Comparison of ENCODE assay signal across 11 cellular contexts in the genomic region with DNA sequence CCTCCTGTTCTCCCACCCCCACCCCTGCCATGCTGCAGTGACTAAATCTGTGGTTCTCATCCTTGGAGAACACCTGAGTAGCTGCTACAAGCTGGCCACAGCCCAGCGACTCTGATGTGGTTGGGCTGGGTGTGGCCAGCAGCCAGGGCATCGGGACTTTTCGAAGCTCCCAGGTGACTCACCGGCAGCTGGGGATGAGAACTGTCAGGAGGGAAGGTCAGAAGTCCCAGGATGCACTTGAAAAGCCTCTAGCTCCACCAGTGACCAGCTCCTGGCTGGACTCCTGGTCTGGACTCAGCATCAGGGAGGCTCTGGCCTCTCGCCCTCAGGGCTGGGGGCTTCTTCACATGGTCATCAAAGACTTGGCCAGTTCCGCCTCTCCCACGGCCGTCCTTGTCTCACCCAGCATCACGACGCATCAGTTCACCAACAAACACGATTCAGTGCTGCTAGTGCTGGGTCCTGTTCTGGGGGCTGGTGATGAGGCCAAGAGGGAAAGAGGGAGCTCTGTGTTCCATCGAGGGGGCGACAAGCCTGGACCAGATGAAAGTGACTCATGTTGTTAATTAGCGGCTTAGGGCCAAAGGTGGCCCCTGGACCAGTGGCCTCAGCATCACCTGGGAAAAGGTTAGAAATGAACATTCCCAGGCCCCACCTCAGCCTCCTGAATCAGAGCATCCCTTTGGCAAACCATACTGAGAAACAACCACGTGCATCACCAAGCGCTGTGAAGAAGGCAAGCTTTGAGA. TPM values are rescaled to one million over a fixed set of nuclear protein-coding genes. Genes with fewer than 3 reads are reported as not detected.
DNase-seq lines count a peak whose midpoint lies in the region; ATAC-seq and TF ChIP-seq lines count a peak whose summit lies in the region.
"Had no signal": no experiment of that assay in that cellular context is flagged by ENCODE, and none has a peak within 500 bp of the region (broad histone marks: within the 10 kb centered on the region; RNA-seq: fewer than 3 reads in every experiment).

No MANE protein-coding gene starts in this region.

- peak; percentile 46 for DNase-seq in activated CD4-positive, alpha-beta T cell treated with anti-CD3 and anti-CD28 coated beads for 36 hours
- DNase-seq in activated CD4-positive, alpha-beta T cell treated with anti-CD3 and anti-CD28 coated beads, Interleukin-2, amount 10 ng/mL, durations not matched to agents 24 days and 14 days: no peak
- DNase-seq in RPMI7951 (ENCODE audit: low read depth): peak; percentile 61
- DNase-seq in fibroblast of mammary gland (ENCODE audit: low read depth): peak; percentile 78
- peak; percentile 48 for DNase-seq in stimulated activated naive B cell treated with anti-CD40 and anti-IgM and Interleukin-4, amounts not matched to agents 10 μg/mL and 1 μg/mL and 100 μg/mL, for 72 hours
- DNase-seq in dermis blood vessel endothelial cell: no peak
- DNase-seq in mesothelial cell of epicardium (ENCODE audit: low spot score in 2 of 2, unreplicated experiment in 2 of 2): no peak
- no peak for DNase-seq in NCI-H1105 (lab: John Stamatoyannopoulos, UW)
- DNase-seq: activated CD4-positive, alpha-beta T cell treated with anti-CD3 and anti-CD28 coated beads for 1 hour; effector memory CD8-positive, alpha-beta T cell; natural killer cell had no signal

- no peak for ATAC-seq in activated CD4-positive, alpha-beta T cell treated with anti-CD3 and anti-CD28 coated beads for 36 hours
- no peak for ATAC-seq in stimulated activated naive B cell treated with anti-CD40 and anti-IgM and Interleukin-4, amounts not matched to agents 10 μg/mL and 1 μg/mL and 100 μg/mL, for 72 hours (replicated peaks)
- ATAC-seq: effector memory CD8-positive, alpha-beta T cell; natural killer cell had no signal

- CTCF ChIA-PET in activated CD4-positive, alpha-beta T cell treated with anti-CD3 and anti-CD28 coated beads for 36 hours (lab: Charles Lee): interaction anchor here (0.5 to 0.8 kb wide), 3 partner anchors 56 to 733 kb away, joined by 3 read pairs; no protein-coding TSS in a partner anchor

- H3K36me3 Mint-ChIP-seq in activated CD4-positive, alpha-beta T cell treated with anti-CD3 and anti-CD28 coated beads for 36 hours (ENCODE audit: low read depth): peaks cover 24% of the 10 kb centered on the region
- H3K36me3 Mint-ChIP-seq in activated CD4-positive, alpha-beta T cell treated with anti-CD3 and anti-CD28 coated beads, Interleukin-2, amount 10 ng/mL, durations not matched to agents 24 days and 14 days (ENCODE audit: low read depth): peaks cover 29% of the 10 kb centered on the region
- peaks cover 49 to 57% of the 10 kb centered on the region in 2 donors for H3K36me3 Mint-ChIP-seq in stimulated activated naive B cell treated with anti-CD40 and anti-IgM and Interleukin-4, amounts not matched to agents 10 μg/mL and 1 μg/mL and 100 μg/mL, for 72 hours
- no peaks in the 10 kb centered on the region for H3K36me3 Mint-ChIP-seq in mesothelial cell of epicardium
- H3K36me3 Mint-ChIP-seq: natural killer cell had no signal

- H3K4me1 Mint-ChIP-seq in activated CD4-positive, alpha-beta T cell treated with anti-CD3 and anti-CD28 coated beads for 36 hours: peaks cover 49% of the 10 kb centered on the region
- peaks cover 32% of the 10 kb centered on the region for H3K4me1 Mint-ChIP-seq in activated CD4-positive, alpha-beta T cell treated with anti-CD3 and anti-CD28 coated beads, Interleukin-2, amount 10 ng/mL, durations not matched to agents 24 days and 14 days
- H3K4me1 Mint-ChIP-seq in stimulated activated naive B cell treated with anti-CD40 and anti-IgM and Interleukin-4, amounts not matched to agents 10 μg/mL and 1 μg/mL and 100 μg/mL, for 72 hours: peaks cover 74 to 98% of the 10 kb centered on the region in 2 donors
- peaks cover 26% of the 10 kb centered on the region for H3K4me1 Mint-ChIP-seq in mesothelial cell of epicardium

- intact Hi-C loops in activated CD4-positive, alpha-beta T cell treated with anti-CD3 and anti-CD28 coated beads for 36 hours (cut with DNase I, micrococcal nuclease): no loop called here
- intact Hi-C loops in activated CD4-positive, alpha-beta T cell treated with anti-CD3 and anti-CD28 coated beads, Interleukin-2, amount 10 ng/mL, durations not matched to agents 24 days and 14 days (cut with micrococcal nuclease): no loop called here

- H3K27me3 Mint-ChIP-seq in activated CD4-positive, alpha-beta T cell treated with anti-CD3 and anti-CD28 coated beads for 36 hours: no peaks in the 10 kb centered on the region
- H3K27me3 Mint-ChIP-seq in activated CD4-positive, alpha-beta T cell treated with anti-CD3 and anti-CD28 coated beads, Interleukin-2, amount 10 ng/mL, durations not matched to agents 24 days and 14 days: no peaks in the 10 kb centered on the region
- no peaks in the 10 kb centered on the region for H3K27me3 Mint-ChIP-seq in stimulated activated naive B cell treated with anti-CD40 and anti-IgM and Interleukin-4, amounts not matched to agents 10 μg/mL and 1 μg/mL and 100 μg/mL, for 72 hours
- H3K27me3 Mint-ChIP-seq in mesothelial cell of epicardium (ENCODE audit: low read depth): no peaks in the 10 kb centered on the region
- H3K27me3 Mint-ChIP-seq: effector memory CD8-positive, alpha-beta T cell had no signal

- TF ChIP-seq CTCF in fibroblast of mammary gland (conservative IDR thresholded peaks at IDR 0.05; ENCODE audit: control insufficient read depth, insufficient read depth, low read depth, low read length) (no peak), mesothelial cell of epicardium (IDR thresholded peaks at IDR 0.05; ENCODE audit: unreplicated experiment) (no peak)

- H3K4me3 Mint-ChIP-seq in activated CD4-positive, alpha-beta T cell treated with anti-CD3 and anti-CD28 coated beads for 36 hours: no peak overlapping the region
- H3K4me3 Mint-ChIP-seq in activated CD4-positive, alpha-beta T cell treated with anti-CD3 and anti-CD28 coated beads, Interleukin-2, amount 10 ng/mL, durations not matched to agents 24 days and 14 days: no peak overlapping the region
- H3K4me3 Mint-ChIP-seq in stimulated activated naive B cell treated with anti-CD40 and anti-IgM and Interleukin-4, amounts not matched to agents 10 μg/mL and 1 μg/mL and 100 μg/mL, for 72 hours: peak overlapping the region; percentile 37 to 68
- no peak overlapping the region for H3K4me3 Mint-ChIP-seq in mesothelial cell of epicardium
- H3K4me3 Mint-ChIP-seq: natural killer cell had no signal

- POLR2A ChIA-PET in activated CD4-positive, alpha-beta T cell treated with anti-CD3 and anti-CD28 coated beads for 36 hours (lab: Charles Lee): no interaction called here

- H3K9me3 Mint-ChIP-seq in activated CD4-positive, alpha-beta T cell treated with anti-CD3 and anti-CD28 coated beads for 36 hours (ENCODE audit: low read depth): no peaks in the 10 kb centered on the region
- H3K9me3 Mint-ChIP-seq in activated CD4-positive, alpha-beta T cell treated with anti-CD3 and anti-CD28 coated beads, Interleukin-2, amount 10 ng/mL, durations not matched to agents 24 days and 14 days: no peaks in the 10 kb centered on the region
- no peaks in the 10 kb centered on the region for H3K9me3 Mint-ChIP-seq in stimulated activated naive B cell treated with anti-CD40 and anti-IgM and Interleukin-4, amounts not matched to agents 10 μg/mL and 1 μg/mL and 100 μg/mL, for 72 hours
- H3K9me3 Mint-ChIP-seq in mesothelial cell of epicardium: no peaks in the 10 kb centered on the region
- H3K9me3 Mint-ChIP-seq: effector memory CD8-positive, alpha-beta T cell; natural killer cell had no signal

- H3K27ac Mint-ChIP-seq in activated CD4-positive, alpha-beta T cell treated with anti-CD3 and anti-CD28 coated beads for 36 hours: peak overlapping the region; percentile 5
- no peak overlapping the region for H3K27ac Mint-ChIP-seq in activated CD4-positive, alpha-beta T cell treated with anti-CD3 and anti-CD28 coated beads, Interleukin-2, amount 10 ng/mL, durations not matched to agents 24 days and 14 days
- H3K27ac Mint-ChIP-seq in stimulated activated naive B cell treated with anti-CD40 and anti-IgM and Interleukin-4, amounts not matched to agents 10 μg/mL and 1 μg/mL and 100 μg/mL, for 72 hours: peak overlapping the region; percentile 98
- H3K27ac Mint-ChIP-seq in mesothelial cell of epicardium: no peak overlapping the region
- H3K27ac Mint-ChIP-seq: effector memory CD8-positive, alpha-beta T cell had no signal

- no peak overlapping the region for H3K4me3 ChIP-seq in fibroblast of mammary gland (ENCODE audit: control insufficient read depth, low read depth, low read length)

RNA-seq across cellular contexts. Expression of a gene that starts 3.9 kb away (rescaled TPM):
- not detected for total RNA-seq in activated CD4-positive, alpha-beta T cell treated with anti-CD3 and anti-CD28 coated beads for 36 hours
- not detected in 2 replicates for total RNA-seq in activated CD4-positive, alpha-beta T cell treated with anti-CD3 and anti-CD28 coated beads, Interleukin-2, amount 10 ng/mL, durations not matched to agents 24 days and 14 days
- not detected in 2 replicates for total RNA-seq in RPMI7951 (2014; rRNA removed; shearing (Covaris generic))
- not detected in 2 replicates for total RNA-seq in dermis blood vessel endothelial cell
- total RNA-seq in mesothelial cell of epicardium: 0.16 TPM in 1 of 3 replicates, not detected in the others
- total RNA-seq: natural killer cell had no signal

RNA-seq across cellular contexts. Expression of a gene that starts 11.7 kb away (rescaled TPM):
- total RNA-seq in activated CD4-positive, alpha-beta T cell treated with anti-CD3 and anti-CD28 coated beads for 36 hours: 100 to 1,000 TPM; 123 to 139 TPM
- 231 and 234 TPM in 2 replicates for total RNA-seq in activated CD4-positive, alpha-beta T cell treated with anti-CD3 and anti-CD28 coated beads, Interleukin-2, amount 10 ng/mL, durations not matched to agents 24 days and 14 days
- not detected in 2 replicates for total RNA-seq in RPMI7951 (2014; rRNA removed; shearing (Covaris generic))
- total RNA-seq in dermis blood vessel endothelial cell: 0.14 and 0.34 TPM in 2 replicates
- 0.60 to 1.2 TPM (median 1.1 TPM) in 3 replicates for total RNA-seq in mesothelial cell of epicardium

RNA-seq across cellular contexts. Expression of a gene that starts 13.7 kb away (rescaled TPM):
- 100 to 1,000 TPM; 138 to 145 TPM for total RNA-seq in activated CD4-positive, alpha-beta T cell treated with anti-CD3 and anti-CD28 coated beads for 36 hours
- 250 and 251 TPM in 2 replicates for total RNA-seq in activated CD4-positive, alpha-beta T cell treated with anti-CD3 and anti-CD28 coated beads, Interleukin-2, amount 10 ng/mL, durations not matched to agents 24 days and 14 days
- total RNA-seq in RPMI7951 (2014; rRNA removed; shearing (Covaris generic)): not detected in 2 replicates
- 69.6 and 70.2 TPM in 2 replicates for total RNA-seq in dermis blood vessel endothelial cell
- 85.5 to 96.8 TPM (median 86.4 TPM) in 3 replicates for total RNA-seq in mesothelial cell of epicardium

RNA-seq across cellular contexts. Expression of a gene that starts 26.1 kb away (rescaled TPM):
- 10 to 100 TPM; 79.1 to 89.2 TPM for total RNA-seq in activated CD4-positive, alpha-beta T cell treated with anti-CD3 and anti-CD28 coated beads for 36 hours
- 123 and 125 TPM in 2 replicates for total RNA-seq in activated CD4-positive, alpha-beta T cell treated with anti-CD3 and anti-CD28 coated beads, Interleukin-2, amount 10 ng/mL, durations not matched to agents 24 days and 14 days
- 15.6 and 17.3 TPM in 2 replicates for total RNA-seq in RPMI7951 (2014; rRNA removed; shearing (Covaris generic))
- total RNA-seq in dermis blood vessel endothelial cell (48.0 and 54.0 TPM in 2 replicates), mesothelial cell of epicardium (47.7 to 52.7 TPM (median 52.0 TPM) in 3 replicates)

RNA-seq across cellular contexts. Expression of a gene that starts 44.6 kb away (rescaled TPM):
- total RNA-seq in activated CD4-positive, alpha-beta T cell treated with anti-CD3 and anti-CD28 coated beads for 36 hours: 100 to 1,000 TPM; 157 to 195 TPM
- total RNA-seq in activated CD4-positive, alpha-beta T cell treated with anti-CD3 and anti-CD28 coated beads, Interleukin-2, amount 10 ng/mL, durations not matched to agents 24 days and 14 days: 66.7 and 69.0 TPM in 2 replicates
- total RNA-seq in RPMI7951 (2014; rRNA removed; shearing (Covaris generic)): 161 and 167 TPM in 2 replicates
- total RNA-seq in dermis blood vessel endothelial cell (98.7 and 170 TPM in 2 replicates), mesothelial cell of epicardium (23.3 to 25.7 TPM (median 23.3 TPM) in 3 replicates)

Comparison
In these comparisons a context has a peak if more than half of its experiments do, and no peak if none do; other contexts are left out.
1. DNase-seq: peak in activated CD4-positive, alpha-beta T cell treated with anti-CD3 and anti-CD28 coated beads for 36 hours (single experiment), RPMI7951 (single experiment), fibroblast of mammary gland (single experiment) and stimulated activated naive B cell treated with anti-CD40 and anti-IgM and Interleukin-4, amounts not matched to agents 10 μg/mL and 1 μg/mL and 100 μg/mL, for 72 hours (single experiment); none in activated CD4-positive, alpha-beta T cell treated with anti-CD3 and anti-CD28 coated beads, Interleukin-2, amount 10 ng/mL, durations not matched to agents 24 days and 14 days (single experiment), dermis blood vessel endothelial cell (single experiment), mesothelial cell of epicardium (0 of 2) and NCI-H1105 (single experiment).
2. H3K27ac Mint-ChIP-seq: peak in activated CD4-positive, alpha-beta T cell treated with anti-CD3 and anti-CD28 coated beads for 36 hours (single experiment) and stimulated activated naive B cell treated with anti-CD40 and anti-IgM and Interleukin-4, amounts not matched to agents 10 μg/mL and 1 μg/mL and 100 μg/mL, for 72 hours (single experiment); none in activated CD4-positive, alpha-beta T cell treated with anti-CD3 and anti-CD28 coated beads, Interleukin-2, amount 10 ng/mL, durations not matched to agents 24 days and 14 days (single experiment) and mesothelial cell of epicardium (single experiment).
3. H3K4me3 Mint-ChIP-seq: peak in stimulated activated naive B cell treated with anti-CD40 and anti-IgM and Interleukin-4, amounts not matched to agents 10 μg/mL and 1 μg/mL and 100 μg/mL, for 72 hours (2 of 2); none in activated CD4-positive, alpha-beta T cell treated with anti-CD3 and anti-CD28 coated beads for 36 hours (single experiment), activated CD4-positive, alpha-beta T cell treated with anti-CD3 and anti-CD28 coated beads, Interleukin-2, amount 10 ng/mL, durations not matched to agents 24 days and 14 days (single experiment) and mesothelial cell of epicardium (single experiment).
4. RNA of a gene that starts 11.7 kb away (total RNA-seq): 231 to 234 TPM in activated CD4-positive, alpha-beta T cell treated with anti-CD3 and anti-CD28 coated beads, Interleukin-2, amount 10 ng/mL, durations not matched to agents 24 days and 14 days and 123 to 139 TPM in activated CD4-positive, alpha-beta T cell treated with anti-CD3 and anti-CD28 coated beads for 36 hours; 0.60 to 1.2 TPM in mesothelial cell of epicardium, 0.14 to 0.34 TPM in dermis blood vessel endothelial cell and not detected in RPMI7951; every median in the first group is over 10 times any median in the second.
5. RNA of a gene that starts 13.7 kb away (total RNA-seq): 250 to 251 TPM in activated CD4-positive, alpha-beta T cell treated with anti-CD3 and anti-CD28 coated beads, Interleukin-2, amount 10 ng/mL, durations not matched to agents 24 days and 14 days, 138 to 145 TPM in activated CD4-positive, alpha-beta T cell treated with anti-CD3 and anti-CD28 coated beads for 36 hours, 85.5 to 96.8 TPM in mesothelial cell of epicardium and 69.6 to 70.2 TPM in dermis blood vessel endothelial cell; not detected in RPMI7951; every median in the first group is over 10 times any median in the second.